In genomic region chrX:153460826-153461225, GRCh38 we compare ENCODE assay signal across 9 cellular contexts. TPM values are rescaled to one million over a fixed set of nuclear protein-coding genes. Genes with fewer than 3 reads are reported as not detected.
DNase-seq lines count a peak whose midpoint lies in the region; ATAC-seq and TF ChIP-seq lines count a peak whose summit lies in the region.
"Had no signal": no experiment of that assay in that cellular context is flagged by ENCODE, and none has a peak within 500 bp of the region (broad histone marks: within the 10 kb centered on the region; RNA-seq: fewer than 3 reads in every experiment).

No MANE protein-coding gene starts in this region.

- peak; percentile 72 for TF ChIP-seq CTCF in osteoblast (IDR thresholded peaks at IDR 0.05; ENCODE audit: extremely low read depth, low read depth, low read length)

- no peaks in the 10 kb centered on the region for H3K79me2 ChIP-seq in osteoblast (ENCODE audit: insufficient read depth, low read length)

- H3K9me3 Mint-ChIP-seq in activated CD4-positive, alpha-beta T cell treated with anti-CD3 and anti-CD28 coated beads, Interleukin-2, amount 10 ng/mL, durations not matched to agents 7 days and 5 days = no peaks in the 10 kb centered on the region
- H3K9me3 Mint-ChIP-seq: stimulated activated naive CD8-positive, alpha-beta T cell treated with anti-CD3 and anti-CD28 coated beads, Interleukin-15, Interleukin-2, amounts not matched to agents 100 ng/mL and 50 ng/mL, for 24 hours had no signal

- H4K20me1 ChIP-seq in osteoblast (ENCODE audit: insufficient read depth, low read length) = no peaks in the 10 kb centered on the region

- no peaks in the 10 kb centered on the region for H3K4me1 Mint-ChIP-seq in activated CD4-positive, alpha-beta T cell treated with anti-CD3 and anti-CD28 coated beads, Interleukin-2, amount 10 ng/mL, durations not matched to agents 7 days and 5 days

- no peaks in the 10 kb centered on the region for H3K27me3 Mint-ChIP-seq in activated CD4-positive, alpha-beta T cell treated with anti-CD3 and anti-CD28 coated beads, Interleukin-2, amount 10 ng/mL, durations not matched to agents 7 days and 5 days
- H3K27me3 Mint-ChIP-seq: stimulated activated naive CD8-positive, alpha-beta T cell treated with anti-CD3 and anti-CD28 coated beads, Interleukin-15, Interleukin-2, amounts not matched to agents 100 ng/mL and 50 ng/mL, for 24 hours had no signal

- POLR2A ChIA-PET in activated CD4-positive, alpha-beta T cell treated with anti-CD3 and anti-CD28 coated beads, Interleukin-2, amount 10 ng/mL, durations not matched to agents 7 days and 5 days (lab: Charles Lee) = no interaction called here

- H2AFZ ChIP-seq in osteoblast (ENCODE audit: low read length) = no peak overlapping the region

- no peaks in the 10 kb centered on the region for H3K9me3 ChIP-seq in osteoblast (ENCODE audit: low read depth, low read length)

- no peak overlapping the region for H3K4me3 ChIP-seq in osteoblast (ENCODE audit: insufficient read depth, low read length)

- H3K4me1 ChIP-seq in osteoblast (ENCODE audit: insufficient read depth, low read length) = peaks cover 8% of the 10 kb centered on the region

- H3K27ac ChIP-seq in osteoblast (ENCODE audit: low read depth, low read length) = no peak overlapping the region

- CTCF ChIA-PET in activated CD4-positive, alpha-beta T cell treated with anti-CD3 and anti-CD28 coated beads, Interleukin-2, amount 10 ng/mL, durations not matched to agents 7 days and 5 days (lab: Charles Lee) = interaction anchor here (0.5 to 0.6 kb wide), 2 partner anchors 15 to 23 kb away, joined by 3 read pairs; partner anchors contain the start of gene TREX2

- ATAC-seq in HG02852 (IDR thresholded peaks at IDR 0.05; ENCODE audit: unreplicated experiment) (no peak), GM18858 (IDR thresholded peaks at IDR 0.05; ENCODE audit: unreplicated experiment) (no peak)

- no peak for TF ChIP-seq POLR2A in erythroblast (IDR thresholded peaks at IDR 0.05; ENCODE audit: low read length)

- DNase-seq in NCI-H82 (lab: John Stamatoyannopoulos, UW) = peak; percentile 76
- no peak for DNase-seq in NCI-H82 treated with DMSO at 0.1 percent for 48 hours (lab: John Stamatoyannopoulos, UW; ENCODE audit: unreplicated experiment)
- peak; percentile 10 for DNase-seq in NCI-H1048 (lab: John Stamatoyannopoulos, UW)
- DNase-seq in activated CD4-positive, alpha-beta T cell treated with anti-CD3 and anti-CD28 coated beads, Interleukin-2, amount 10 ng/mL, durations not matched to agents 7 days and 5 days = peak; percentile 39
- peak; percentile 38 to 62 for DNase-seq in erythroblast (lab: John Stamatoyannopoulos, UW)
- peak; percentile 94 for DNase-seq in osteoblast (ENCODE audit: insufficient read length, low spot score, missing footprints)

- no peak overlapping the region for H3K4me2 ChIP-seq in osteoblast (ENCODE audit: insufficient read depth, low read length)

- peaks cover 5% of the 10 kb centered on the region for H3K36me3 Mint-ChIP-seq in activated CD4-positive, alpha-beta T cell treated with anti-CD3 and anti-CD28 coated beads, Interleukin-2, amount 10 ng/mL, durations not matched to agents 7 days and 5 days (ENCODE audit: low read depth)

- peaks cover 4% of the 10 kb centered on the region for H3K36me3 ChIP-seq in osteoblast (ENCODE audit: insufficient read depth, low read length)

- no peaks in the 10 kb centered on the region for H3K27me3 ChIP-seq in osteoblast (ENCODE audit: insufficient read depth, low read length)

- no peak overlapping the region for H3K27ac Mint-ChIP-seq in activated CD4-positive, alpha-beta T cell treated with anti-CD3 and anti-CD28 coated beads, Interleukin-2, amount 10 ng/mL, durations not matched to agents 7 days and 5 days
- H3K27ac Mint-ChIP-seq: stimulated activated naive CD8-positive, alpha-beta T cell treated with anti-CD3 and anti-CD28 coated beads, Interleukin-15, Interleukin-2, amounts not matched to agents 100 ng/mL and 50 ng/mL, for 24 hours had no signal

- no peak overlapping the region for H3K4me3 Mint-ChIP-seq in activated CD4-positive, alpha-beta T cell treated with anti-CD3 and anti-CD28 coated beads, Interleukin-2, amount 10 ng/mL, durations not matched to agents 7 days and 5 days
- H3K4me3 Mint-ChIP-seq: stimulated activated naive CD8-positive, alpha-beta T cell treated with anti-CD3 and anti-CD28 coated beads, Interleukin-15, Interleukin-2, amounts not matched to agents 100 ng/mL and 50 ng/mL, for 24 hours had no signal

RNA-seq across cellular contexts. Expression of gene HAUS7, which starts 9.6 kb away (rescaled TPM):
- total RNA-seq in activated CD4-positive, alpha-beta T cell treated with anti-CD3 and anti-CD28 coated beads, Interleukin-2, amount 10 ng/mL, durations not matched to agents 7 days and 5 days = 10 to 100 TPM; 37.6 to 45.9 TPM
- total RNA-seq in osteoblast = 8.3 and 14.1 TPM in 2 replicates

RNA-seq across cellular contexts. Expression of gene TREX2, which starts 15.0 kb away (rescaled TPM):
- total RNA-seq in activated CD4-positive, alpha-beta T cell treated with anti-CD3 and anti-CD28 coated beads, Interleukin-2, amount 10 ng/mL, durations not matched to agents 7 days and 5 days = 1 to 10 TPM; 3.0 to 3.4 TPM
- 3.3 and 3.5 TPM in 2 replicates for total RNA-seq in osteoblast

RNA-seq across cellular contexts. Expression of gene BGN, which starts 34.0 kb away (rescaled TPM):
- not detected for total RNA-seq in activated CD4-positive, alpha-beta T cell treated with anti-CD3 and anti-CD28 coated beads, Interleukin-2, amount 10 ng/mL, durations not matched to agents 7 days and 5 days
- total RNA-seq in osteoblast = 139 and 210 TPM in 2 replicates

RNA-seq across cellular contexts. Expression of gene ZFP92, which starts 49.6 kb away (rescaled TPM):
- under 1 TPM; 0.52 to 0.60 TPM for total RNA-seq in activated CD4-positive, alpha-beta T cell treated with anti-CD3 and anti-CD28 coated beads, Interleukin-2, amount 10 ng/mL, durations not matched to agents 7 days and 5 days
- under 0.01 TPM in 1 of 2 replicates, not detected in the other for total RNA-seq in osteoblast

RNA-seq across cellular contexts. Expression of gene ATP2B3, which starts 56.6 kb away (rescaled TPM):
- under 1 TPM in 1 of 2 experiments, not detected in 1; 0.05 TPM for total RNA-seq in activated CD4-positive, alpha-beta T cell treated with anti-CD3 and anti-CD28 coated beads, Interleukin-2, amount 10 ng/mL, durations not matched to agents 7 days and 5 days
- under 0.01 TPM in 1 of 2 replicates, not detected in the other for total RNA-seq in osteoblast

Comparison
In these comparisons a context has a peak if more than half of its experiments do, and no peak if none do; other contexts are left out.
1. RNA of gene BGN, which starts 34.0 kb away (total RNA-seq): 139 to 210 TPM in osteoblast; not detected in activated CD4-positive, alpha-beta T cell treated with anti-CD3 and anti-CD28 coated beads, Interleukin-2, amount 10 ng/mL, durations not matched to agents 7 days and 5 days; every median in the first group is over 100 times any median in the second.